Comparison of ENCODE assay signal across 1 cellular context in the genomic region with DNA sequence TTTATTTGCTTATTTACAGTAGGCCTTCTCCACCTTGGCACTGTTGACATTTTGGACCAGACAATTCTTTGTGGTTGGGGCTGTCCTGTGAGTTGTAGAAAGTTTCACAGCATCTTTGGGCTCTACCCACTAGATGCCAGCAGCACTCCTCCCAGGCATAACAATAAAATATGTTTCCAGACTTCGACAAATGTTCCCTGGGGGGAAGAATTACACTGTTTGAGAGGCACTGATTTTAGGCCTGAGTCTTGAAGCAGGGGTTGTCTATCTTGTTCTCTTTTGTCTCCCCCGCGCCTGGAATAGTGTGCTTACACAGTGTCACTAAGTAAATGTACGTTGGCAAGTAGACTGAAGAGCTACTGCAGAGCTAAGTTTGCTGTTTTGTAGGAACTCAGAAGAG.
TF ChIP-seq lines count a peak whose summit lies in the region.

No MANE protein-coding gene starts in this region.

TF ChIP-seq in GM23338, 12 proteins besides CTCF, POLR2A, EP300 and RAD21 (continued from another document):
- no peak for TF ChIP-seq CREB1 (CRISPR knock-in tag; IDR thresholded peaks at IDR 0.05; ENCODE audit: low read depth)
- no peak for TF ChIP-seq REST (IDR thresholded peaks at IDR 0.05; ENCODE audit: unreplicated experiment)
- no peak for TF ChIP-seq NANOG (IDR thresholded peaks at IDR 0.05; ENCODE audit: borderline replicate concordance)
- no peak for TF ChIP-seq STAT1 (IDR thresholded peaks at IDR 0.05; ENCODE audit: unreplicated experiment)
- TF ChIP-seq EZH2phosphoT487 (IDR thresholded peaks at IDR 0.05; ENCODE audit: unreplicated experiment): no peak
- TF ChIP-seq, protein P1, sequence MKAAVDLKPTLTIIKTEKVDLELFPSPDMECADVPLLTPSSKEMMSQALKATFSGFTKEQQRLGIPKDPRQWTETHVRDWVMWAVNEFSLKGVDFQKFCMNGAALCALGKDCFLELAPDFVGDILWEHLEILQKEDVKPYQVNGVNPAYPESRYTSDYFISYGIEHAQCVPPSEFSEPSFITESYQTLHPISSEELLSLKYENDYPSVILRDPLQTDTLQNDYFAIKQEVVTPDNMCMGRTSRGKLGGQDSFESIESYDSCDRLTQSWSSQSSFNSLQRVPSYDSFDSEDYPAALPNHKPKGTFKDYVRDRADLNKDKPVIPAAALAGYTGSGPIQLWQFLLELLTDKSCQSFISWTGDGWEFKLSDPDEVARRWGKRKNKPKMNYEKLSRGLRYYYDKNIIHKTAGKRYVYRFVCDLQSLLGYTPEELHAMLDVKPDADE (IDR thresholded peaks at IDR 0.05): no peak
- TF ChIP-seq ZNF331 (CRISPR knock-in tag; IDR thresholded peaks at IDR 0.05; ENCODE audit: low read depth): no peak
- TF ChIP-seq POLR2AphosphoS5 (IDR thresholded peaks at IDR 0.05; ENCODE audit: low read depth): no peak
